In genomic region chr15:58214941-58215340, GRCh38 we compare ENCODE assay signal across 3 cellular contexts.
TF ChIP-seq lines count a peak whose summit lies in the region.

No MANE protein-coding gene starts in this region.

TF ChIP-seq in GM23338, 12 proteins besides CTCF, POLR2A, EP300 and RAD21 (continues in another document):
- TF ChIP-seq ZNF462 (CRISPR knock-in tag; IDR thresholded peaks at IDR 0.05) (no peak), STAT1 (IDR thresholded peaks at IDR 0.05; ENCODE audit: unreplicated experiment) (no peak), EZH2phosphoT487 (IDR thresholded peaks at IDR 0.05; ENCODE audit: unreplicated experiment) (no peak), JUNB (IDR thresholded peaks at IDR 0.05; ENCODE audit: unreplicated experiment) (no peak)
- TF ChIP-seq, protein P1, sequence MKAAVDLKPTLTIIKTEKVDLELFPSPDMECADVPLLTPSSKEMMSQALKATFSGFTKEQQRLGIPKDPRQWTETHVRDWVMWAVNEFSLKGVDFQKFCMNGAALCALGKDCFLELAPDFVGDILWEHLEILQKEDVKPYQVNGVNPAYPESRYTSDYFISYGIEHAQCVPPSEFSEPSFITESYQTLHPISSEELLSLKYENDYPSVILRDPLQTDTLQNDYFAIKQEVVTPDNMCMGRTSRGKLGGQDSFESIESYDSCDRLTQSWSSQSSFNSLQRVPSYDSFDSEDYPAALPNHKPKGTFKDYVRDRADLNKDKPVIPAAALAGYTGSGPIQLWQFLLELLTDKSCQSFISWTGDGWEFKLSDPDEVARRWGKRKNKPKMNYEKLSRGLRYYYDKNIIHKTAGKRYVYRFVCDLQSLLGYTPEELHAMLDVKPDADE (IDR thresholded peaks at IDR 0.05) = no peak

TF ChIP-seq in WTC11, 78 proteins besides CTCF, POLR2A, EP300 and RAD21:
- TF ChIP-seq, protein P2, sequence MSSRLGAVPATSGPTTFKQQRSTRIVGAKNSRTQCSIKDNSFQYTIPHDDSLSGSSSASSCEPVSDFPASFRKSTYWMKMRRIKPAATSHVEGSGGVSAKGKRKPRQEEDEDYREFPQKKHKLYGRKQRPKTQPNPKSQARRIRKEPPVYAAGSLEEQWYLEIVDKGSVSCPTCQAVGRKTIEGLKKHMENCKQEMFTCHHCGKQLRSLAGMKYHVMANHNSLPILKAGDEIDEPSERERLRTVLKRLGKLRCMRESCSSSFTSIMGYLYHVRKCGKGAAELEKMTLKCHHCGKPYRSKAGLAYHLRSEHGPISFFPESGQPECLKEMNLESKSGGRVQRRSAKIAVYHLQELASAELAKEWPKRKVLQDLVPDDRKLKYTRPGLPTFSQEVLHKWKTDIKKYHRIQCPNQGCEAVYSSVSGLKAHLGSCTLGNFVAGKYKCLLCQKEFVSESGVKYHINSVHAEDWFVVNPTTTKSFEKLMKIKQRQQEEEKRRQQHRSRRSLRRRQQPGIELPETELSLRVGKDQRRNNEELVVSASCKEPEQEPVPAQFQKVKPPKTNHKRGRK (CRISPR knock-in tag; IDR thresholded peaks at IDR 0.05; ENCODE audit: borderline replicate concordance) = no peak
- no peak for TF ChIP-seq E2F4 (CRISPR knock-in tag; IDR thresholded peaks at IDR 0.05; ENCODE audit: borderline replicate concordance, low read depth)

TF ChIP-seq in endothelial cell of umbilical vein, 7 proteins besides CTCF, POLR2A, EP300 and RAD21 (continued from another document):
- TF ChIP-seq MYC (IDR thresholded peaks at IDR 0.05; ENCODE audit: low read depth, low read length) = no peak
- no peak for TF ChIP-seq GATA2 (IDR thresholded peaks at IDR 0.05; ENCODE audit: insufficient read depth, insufficient read length, low read depth, low read length)
- TF ChIP-seq, protein P3, sequence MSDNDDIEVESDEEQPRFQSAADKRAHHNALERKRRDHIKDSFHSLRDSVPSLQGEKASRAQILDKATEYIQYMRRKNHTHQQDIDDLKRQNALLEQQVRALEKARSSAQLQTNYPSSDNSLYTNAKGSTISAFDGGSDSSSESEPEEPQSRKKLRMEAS (IDR thresholded peaks at IDR 0.05; ENCODE audit: insufficient read depth, insufficient read length) = no peak
